Comparison of ENCODE assay signal across 14 cellular contexts in the genomic region with DNA sequence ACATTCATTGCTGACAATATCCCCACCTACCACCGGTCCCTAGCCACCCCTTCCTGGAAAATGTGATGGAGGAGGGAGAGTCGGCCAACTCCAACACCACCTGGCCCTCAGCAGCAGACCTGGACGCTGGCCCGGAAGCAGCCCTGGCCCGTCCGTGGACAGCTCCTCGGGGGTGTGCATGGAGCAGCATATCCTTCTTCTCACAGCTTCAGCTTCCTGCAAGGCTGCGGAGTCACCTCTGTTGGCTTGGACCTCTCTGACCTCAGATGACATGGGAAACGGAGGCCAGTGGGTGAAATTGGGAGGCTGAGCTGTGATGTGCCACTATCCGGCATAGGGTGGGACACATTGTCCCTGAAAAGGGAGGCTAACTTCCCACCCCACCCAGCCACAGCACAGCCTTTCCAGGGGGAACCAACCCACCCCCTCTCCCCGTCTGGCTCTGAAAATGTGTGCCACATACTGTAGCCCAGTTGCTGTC. TPM values are rescaled to one million over a fixed set of nuclear protein-coding genes. Genes with fewer than 3 reads are reported as not detected.
DNase-seq lines count a peak whose midpoint lies in the region; TF ChIP-seq lines count a peak whose summit lies in the region.
"Had no signal": no experiment of that assay in that cellular context is flagged by ENCODE, and none has a peak within 500 bp of the region (broad histone marks: within the 10 kb centered on the region; RNA-seq: fewer than 3 reads in every experiment).

No MANE protein-coding gene starts in this region.

- H3K27ac Mint-ChIP-seq in CD14-positive monocyte = no peak overlapping the region
- H3K27ac Mint-ChIP-seq: activated CD8-positive, alpha-beta T cell treated with anti-CD3 and anti-CD28 coated beads for 36 hours had no signal

- H3K9me3 Mint-ChIP-seq in CD14-positive monocyte = no peaks in the 10 kb centered on the region
- H3K9me3 Mint-ChIP-seq: activated CD8-positive, alpha-beta T cell treated with anti-CD3 and anti-CD28 coated beads for 36 hours had no signal

- H3K36me3 ChIP-seq in neuronal stem cell (replicated peaks in 1 of 2; ENCODE audit: control insufficient read depth in 2 of 2, insufficient read depth in 2 of 2, low read length in 2 of 2) = no peaks in the 10 kb centered on the region

- peak overlapping the region; percentile 44 to 48 for H3K4me3 Mint-ChIP-seq in CD14-positive monocyte
- H3K4me3 Mint-ChIP-seq: activated CD8-positive, alpha-beta T cell treated with anti-CD3 and anti-CD28 coated beads for 36 hours had no signal

- no peak overlapping the region for H3K4ac ChIP-seq in neuronal stem cell (ENCODE audit: low read length)

- no peak for TF ChIP-seq CTCF in CD14-positive monocyte (IDR thresholded peaks at IDR 0.05)
- no peak for TF ChIP-seq CTCF in fibroblast of the aortic adventitia (IDR thresholded peaks at IDR 0.05; ENCODE audit: insufficient read depth, low read length)

- H2BK15ac ChIP-seq in neuronal stem cell (ENCODE audit: low read length) = no peak overlapping the region

- no peaks in the 10 kb centered on the region for H3K36me3 Mint-ChIP-seq in CD14-positive monocyte

- no peak overlapping the region for H3K23ac ChIP-seq in neuronal stem cell (ENCODE audit: low read depth, low read length, poor library complexity)

- peaks cover 6 to 9% of the 10 kb centered on the region in 2 donors for H3K4me1 ChIP-seq in neuronal stem cell (ENCODE audit: control insufficient read depth in 2 of 2, insufficient read depth in 1 of 2, low read depth in 1 of 2, low read length in 2 of 2)

- H3K18ac ChIP-seq in neuronal stem cell (ENCODE audit: low read length) = peak overlapping the region; percentile 74

- intact Hi-C loops in CD14-positive monocyte (cut with micrococcal nuclease) = no loop called here

- no CpG with 5 or more reads among the region's 11 CpGs for WGBS in neuronal stem cell (ENCODE audit: extremely low coverage in 2 of 2, insufficient read length in 2 of 2, insufficient replicate concordance in 1 of 2), 2 donors

- H3K4me1 Mint-ChIP-seq in CD14-positive monocyte = peaks cover 21% of the 10 kb centered on the region

- peak overlapping the region; percentile 39 for H2AK5ac ChIP-seq in neuronal stem cell (ENCODE audit: low read depth, low read length)

- no peak overlapping the region for H2AFZ ChIP-seq in neuronal stem cell (ENCODE audit: low read length)

- H2BK12ac ChIP-seq in neuronal stem cell (ENCODE audit: low read length) = no peak overlapping the region

- no peak overlapping the region for H4K91ac ChIP-seq in neuronal stem cell (ENCODE audit: low read depth, low read length, poor library complexity)

- H4K8ac ChIP-seq in neuronal stem cell (ENCODE audit: low read depth, low read length) = no peak overlapping the region

- no peak overlapping the region for H3K4me2 ChIP-seq in neuronal stem cell (ENCODE audit: insufficient read depth, low read length, poor library complexity, severe bottlenecking)

- no peak overlapping the region for H3K4me3 ChIP-seq in fibroblast of the aortic adventitia (ENCODE audit: low read depth, low read length)
- H3K4me3 ChIP-seq in neuronal stem cell (ENCODE audit: low read length in 2 of 2) = no peak overlapping the region

- no peak overlapping the region for H2BK5ac ChIP-seq in neuronal stem cell (ENCODE audit: low read length)

- no peaks in the 10 kb centered on the region for H3K9me3 ChIP-seq in neuronal stem cell (replicated peaks in 1 of 2; ENCODE audit: control insufficient read depth in 2 of 2, insufficient read depth in 1 of 2, low read depth in 1 of 2, low read length in 2 of 2)

- H2BK120ac ChIP-seq in neuronal stem cell (ENCODE audit: low read depth, low read length) = no peak overlapping the region

- H3K14ac ChIP-seq in neuronal stem cell (ENCODE audit: low read length) = no peak overlapping the region

- no peak overlapping the region for H3K9ac ChIP-seq in neuronal stem cell (ENCODE audit: low read depth, low read length, poor library complexity)

- no peaks in the 10 kb centered on the region for H3K27me3 ChIP-seq in neuronal stem cell (ENCODE audit: control insufficient read depth in 3 of 3, insufficient read depth in 3 of 3, low read depth in 1 of 3, low read length in 3 of 3)

- H3K27me3 Mint-ChIP-seq in CD14-positive monocyte (ENCODE audit: low read depth in 3 of 3) = peaks cover 3 to 12% (median 6%) of the 10 kb centered on the region in 3 donors

- DNase-seq in CD14-positive monocyte (ENCODE audit: low spot score) (no peak), astrocyte of the hippocampus (ENCODE audit: low read depth, low spot score) (peak; percentile 64), fibroblast of the aortic adventitia (ENCODE audit: low read depth) (peak; percentile 33), neuronal stem cell (ENCODE audit: low spot score) (no peak), NCI-H2196 treated with DMSO at 0.1 percent for 48 hours (lab: John Stamatoyannopoulos, UW; ENCODE audit: unreplicated experiment) (no peak), COLO829 (ENCODE audit: low spot score) (no peak), MV-4-11 (lab: John Stamatoyannopoulos, UW) (no peak)
- no peak for DNase-seq in activated CD4-positive, alpha-beta T cell treated with anti-CD3 and anti-CD28 coated beads, Interleukin-2, amount 50 U/mL, for 48 hours
- DNase-seq: ACHN; activated CD8-positive, alpha-beta T cell treated with anti-CD3 and anti-CD28 coated beads for 36 hours; activated gamma-delta T cell; NCI-H1105; NCI-H510A; stimulated activated naive CD4-positive, alpha-beta T cell had no signal

- no peak overlapping the region for H3K27ac ChIP-seq in neuronal stem cell (replicated peaks; ENCODE audit: low read length)

- H3K79me1 ChIP-seq in neuronal stem cell (ENCODE audit: low read depth, low read length) = no peaks in the 10 kb centered on the region

RNA-seq across cellular contexts. Expression of gene LTA4H, which starts 42.9 kb away (rescaled TPM):
- 100 to 1,000 TPM; 647 to 963 TPM for polyA plus RNA-seq in CD14-positive monocyte
- total RNA-seq in fibroblast of the aortic adventitia (ENCODE audit: low replicate concordance) = 68.1 and 88.2 TPM in 2 replicates
- 195 TPM for polyA plus RNA-seq in neuronal stem cell (2013, experiment 1 of 2)
- 198 TPM for polyA plus RNA-seq in neuronal stem cell (2013, experiment 2 of 2)

Comparison
In these comparisons a context has a peak if more than half of its experiments do, and no peak if none do; other contexts are left out.
1. DNase-seq: peak in astrocyte of the hippocampus (single experiment) and fibroblast of the aortic adventitia (single experiment); none in CD14-positive monocyte (single experiment), neuronal stem cell (single experiment), NCI-H2196 treated with DMSO at 0.1 percent for 48 hours (single experiment), COLO829 (single experiment), activated CD4-positive, alpha-beta T cell treated with anti-CD3 and anti-CD28 coated beads, Interleukin-2, amount 50 U/mL, for 48 hours (0 of 2) and MV-4-11 (single experiment).